8 cellular contexts compared by ENCODE assay signal in genomic region chr4:101020956-101021355, GRCh38.
DNase-seq lines count a peak whose midpoint lies in the region; ATAC-seq, FAIRE-seq and TF ChIP-seq lines count a peak whose summit lies in the region.

No MANE protein-coding gene starts in this region.

- H2AFZ ChIP-seq in HCT116 (ENCODE audit: low read depth, low read length, poor library complexity, severe bottlenecking) (no peak overlapping the region), Loucy (ENCODE audit: low read length) (no peak overlapping the region)

- H3K9me2 ChIP-seq in HCT116 (ENCODE audit: insufficient read depth) (no peaks in the 10 kb centered on the region), Loucy (replicated peaks; ENCODE audit: low read depth, low read length) (no peaks in the 10 kb centered on the region)

- no peak for DNase-seq in activated CD4-positive, CD25-positive, alpha-beta regulatory T cell treated with anti-CD3 and anti-CD28 coated beads, Interleukin-2, amount 50 U/mL, for 72 hours
- peak; percentile 79 for DNase-seq in HCT116 (ENCODE audit: low read depth, low spot score)
- DNase-seq in bronchial epithelial cell (ENCODE audit: low read depth): peak; percentile 84
- peak; percentile 65 for DNase-seq in renal cortical epithelial cell (ENCODE audit: low read depth)
- no peak for DNase-seq in ovary
- no peak for DNase-seq in T-helper 9 cell

- H3K27me3 ChIP-seq in HCT116 (ENCODE audit: insufficient read depth, low read length) (no peaks in the 10 kb centered on the region), Loucy (ENCODE audit: insufficient read depth, low read length, poor library complexity, severe bottlenecking) (no peaks in the 10 kb centered on the region), bronchial epithelial cell (ENCODE audit: control insufficient read depth, insufficient read depth, low read length) (no peaks in the 10 kb centered on the region), ovary (no peaks in the 10 kb centered on the region)

- H3K4me3 ChIP-seq in HCT116 (replicated peaks in 1 of 2; ENCODE audit: low read depth in 1 of 2, low read length in 2 of 2): peak overlapping the region in 1 of 2 experiments; percentile 29; a peak in 2 of 4 replicates
- H3K4me3 ChIP-seq in Loucy (ENCODE audit: low read length, poor library complexity, severe bottlenecking): peak overlapping the region; percentile 51
- H3K4me3 ChIP-seq in bronchial epithelial cell (ENCODE audit: low read depth, low read length): no peak overlapping the region
- H3K4me3 ChIP-seq in ovary: no peak overlapping the region

- peaks cover 55 to 65% of the 10 kb centered on the region in 2 experiments for H3K4me1 ChIP-seq in HCT116 (ENCODE audit: control insufficient read depth in 1 of 2, insufficient read depth in 2 of 2, low read length in 2 of 2)
- H3K4me1 ChIP-seq in Loucy (ENCODE audit: insufficient read depth, low read length, poor library complexity, severe bottlenecking): peaks cover 55% of the 10 kb centered on the region
- H3K4me1 ChIP-seq in ovary (ENCODE audit: insufficient read depth): no peaks in the 10 kb centered on the region

- ATAC-seq in activated CD4-positive, CD25-positive, alpha-beta regulatory T cell treated with anti-CD3 and anti-CD28 coated beads, Interleukin-2, amount 50 U/mL, for 24 hours: peak; percentile 52 to 65
- ATAC-seq in HCT116: peak; percentile 67

- 70 to 73% (median 72%) methylated on average over 4 of the region's 4 CpGs for WGBS in ovary, 3 donors

- POLR2A ChIA-PET in HCT116 (lab: Charles Lee): interaction anchor here (0.7 to 2.0 kb wide), 5 partner anchors 8 to 143 kb away, joined by 3 to 7 read pairs (median 3); no protein-coding TSS in a partner anchor

- no peaks in the 10 kb centered on the region for H4K20me1 ChIP-seq in HCT116 (ENCODE audit: insufficient read depth)
- H4K20me1 ChIP-seq in Loucy (ENCODE audit: insufficient read depth, low read length, poor library complexity, severe bottlenecking): no peaks in the 10 kb centered on the region

- no peak for FAIRE-seq in bronchial epithelial cell (lab: Jason Lieb, UNC)

- TF ChIP-seq POLR2A in HCT116 (IDR thresholded peaks at IDR 0.05; ENCODE audit: borderline replicate concordance, extremely low read depth, insufficient read depth, insufficient read length): no peak
- TF ChIP-seq POLR2A in ovary (IDR thresholded peaks at IDR 0.05): no peak

- BruUV-seq in HCT116 (replicated peaks; lab: Mats Ljungman, UMichigan): no TSS peak

- H3K27ac ChIP-seq in HCT116 (ENCODE audit: low read depth, low read length): peak overlapping the region; percentile 95
- no peak overlapping the region for H3K27ac ChIP-seq in ovary

- H3K79me2 ChIP-seq in HCT116 (ENCODE audit: insufficient read depth, low read length) (no peaks in the 10 kb centered on the region), Loucy (ENCODE audit: insufficient read depth, low read length) (no peaks in the 10 kb centered on the region)

- H3F3A ChIP-seq in Loucy (ENCODE audit: low read depth): peaks cover 16% of the 10 kb centered on the region

- TF ChIP-seq CTCF in HCT116 (IDR thresholded peaks at IDR 0.05 in 2 of 3, conservative IDR thresholded peaks at IDR 0.05 in 1 of 3; ENCODE audit: borderline replicate concordance in 1 of 3, insufficient read depth in 1 of 3, low read depth in 2 of 3, low read length in 2 of 3) (no peak), Loucy (conservative IDR thresholded peaks at IDR 0.05; ENCODE audit: low read length) (no peak), bronchial epithelial cell (IDR thresholded peaks at IDR 0.05; ENCODE audit: insufficient read depth, low read length, severe bottlenecking) (no peak), ovary (IDR thresholded peaks at IDR 0.05) (no peak)

- intact Hi-C loops in HCT116 (cut with micrococcal nuclease): loop anchor here (5.0 to 10.0 kb wide), 2 partner anchors 136 to 324 kb away; partner anchors contain the start of gene PPP3CA
- intact Hi-C loops in ovary (cut with DNase I): no loop called here

- RAD21 ChIA-PET in HCT116 (lab: Charles Lee; ENCODE audit: low non-redundant PET in 1 of 2, low total read pairs in 2 of 2, uncharacterized antibody in 2 of 2, unreplicated experiment in 2 of 2): no interaction called here

- peaks cover 0 to 4% of the 10 kb centered on the region in 2 experiments; a peak in 1 of 4 replicates for H3K36me3 ChIP-seq in HCT116 (ENCODE audit: control insufficient read depth in 1 of 2, insufficient read depth in 2 of 2, low read length in 2 of 2)
- H3K36me3 ChIP-seq in Loucy (ENCODE audit: insufficient read depth, low read length): peaks cover 3% of the 10 kb centered on the region; the same call in 1 of the 2 replicates
- H3K36me3 ChIP-seq in bronchial epithelial cell (ENCODE audit: control insufficient read depth, insufficient read depth, low read length): no peaks in the 10 kb centered on the region
- H3K36me3 ChIP-seq in ovary: no peaks in the 10 kb centered on the region

- H3K4me2 ChIP-seq in HCT116 (ENCODE audit: low read length): peak overlapping the region; percentile 66
- peak overlapping the region; percentile 74 for H3K4me2 ChIP-seq in Loucy (ENCODE audit: low read depth, low read length, poor library complexity, severe bottlenecking)

- TF ChIP-seq EP300 in ovary (IDR thresholded peaks at IDR 0.05): no peak

- CTCF ChIA-PET in HCT116 (lab: Charles Lee): interaction anchor here (1.8 kb wide), 1 partner anchor 14 kb away, joined by 8 read pairs; no protein-coding TSS in a partner anchor

- H3K9ac ChIP-seq in HCT116 (ENCODE audit: low read length) (peak overlapping the region; percentile 25), Loucy (ENCODE audit: low read depth, low read length, poor library complexity, severe bottlenecking) (no peak overlapping the region)

- H3K9me3 ChIP-seq in HCT116 (ENCODE audit: control insufficient read depth in 1 of 2, insufficient read depth in 1 of 2, low read depth in 1 of 2, low read length in 2 of 2) (no peaks in the 10 kb centered on the region), Loucy (ENCODE audit: insufficient read depth, low read depth, low read length) (no peaks in the 10 kb centered on the region), ovary (no peaks in the 10 kb centered on the region)

- no peak for TF ChIP-seq RAD21 in HCT116 (IDR thresholded peaks at IDR 0.05; ENCODE audit: low read depth)

TF ChIP-seq in HCT116, 20 proteins besides CTCF, POLR2A, EP300 and RAD21 (continues in another document):
- no peak for TF ChIP-seq ZNF274 (IDR thresholded peaks at IDR 0.05; ENCODE audit: low read depth, low read length)
- TF ChIP-seq EGR1 (IDR thresholded peaks at IDR 0.05; ENCODE audit: low read depth): no peak
- TF ChIP-seq ATF3 (IDR thresholded peaks at IDR 0.05): no peak; the same call in 1 of the 2 replicates
- peak; percentile 63 for TF ChIP-seq POLR2AphosphoS5 (IDR thresholded peaks at IDR 0.05; ENCODE audit: low read depth, low read length)
- no peak for TF ChIP-seq ELF1 (IDR thresholded peaks at IDR 0.05; ENCODE audit: borderline replicate concordance, low read depth)
- peak; percentile 83 for TF ChIP-seq CBX3 (IDR thresholded peaks at IDR 0.05; ENCODE audit: low read depth)
- TF ChIP-seq ZFX (IDR thresholded peaks at IDR 0.05): no peak
- peak; percentile 95 for TF ChIP-seq SP1 (IDR thresholded peaks at IDR 0.05; ENCODE audit: low read depth)
- peak; percentile 65 for TF ChIP-seq YY1 (IDR thresholded peaks at IDR 0.05; ENCODE audit: extremely low read depth, insufficient replicate concordance, low read depth, low read length)
- no peak for TF ChIP-seq EZH2phosphoT487 (IDR thresholded peaks at IDR 0.05; ENCODE audit: borderline replicate concordance)
- TF ChIP-seq CEBPB (IDR thresholded peaks at IDR 0.05; ENCODE audit: low read depth): peak; percentile 73; the same call in 1 of the 2 replicates
- TF ChIP-seq JUND (IDR thresholded peaks at IDR 0.05): peak; percentile 95
- peak; percentile 92 for TF ChIP-seq FOSL1 (IDR thresholded peaks at IDR 0.05; ENCODE audit: low read depth)
- no peak for TF ChIP-seq REST (IDR thresholded peaks at IDR 0.05; ENCODE audit: low read depth)
- TF ChIP-seq TCF7L2 (IDR thresholded peaks at IDR 0.05; ENCODE audit: borderline replicate concordance, extremely low read depth, insufficient read depth, insufficient read length): peak; percentile 78

Comparison
In these comparisons a context has a peak if more than half of its experiments do, and no peak if none do; other contexts are left out.
1. DNase-seq: peak in HCT116 (single experiment), bronchial epithelial cell (single experiment) and renal cortical epithelial cell (single experiment); none in activated CD4-positive, CD25-positive, alpha-beta regulatory T cell treated with anti-CD3 and anti-CD28 coated beads, Interleukin-2, amount 50 U/mL, for 72 hours (single experiment), ovary (0 of 5) and T-helper 9 cell (single experiment).